ENCODE assay signal across 8 cellular contexts in the genomic region with DNA sequence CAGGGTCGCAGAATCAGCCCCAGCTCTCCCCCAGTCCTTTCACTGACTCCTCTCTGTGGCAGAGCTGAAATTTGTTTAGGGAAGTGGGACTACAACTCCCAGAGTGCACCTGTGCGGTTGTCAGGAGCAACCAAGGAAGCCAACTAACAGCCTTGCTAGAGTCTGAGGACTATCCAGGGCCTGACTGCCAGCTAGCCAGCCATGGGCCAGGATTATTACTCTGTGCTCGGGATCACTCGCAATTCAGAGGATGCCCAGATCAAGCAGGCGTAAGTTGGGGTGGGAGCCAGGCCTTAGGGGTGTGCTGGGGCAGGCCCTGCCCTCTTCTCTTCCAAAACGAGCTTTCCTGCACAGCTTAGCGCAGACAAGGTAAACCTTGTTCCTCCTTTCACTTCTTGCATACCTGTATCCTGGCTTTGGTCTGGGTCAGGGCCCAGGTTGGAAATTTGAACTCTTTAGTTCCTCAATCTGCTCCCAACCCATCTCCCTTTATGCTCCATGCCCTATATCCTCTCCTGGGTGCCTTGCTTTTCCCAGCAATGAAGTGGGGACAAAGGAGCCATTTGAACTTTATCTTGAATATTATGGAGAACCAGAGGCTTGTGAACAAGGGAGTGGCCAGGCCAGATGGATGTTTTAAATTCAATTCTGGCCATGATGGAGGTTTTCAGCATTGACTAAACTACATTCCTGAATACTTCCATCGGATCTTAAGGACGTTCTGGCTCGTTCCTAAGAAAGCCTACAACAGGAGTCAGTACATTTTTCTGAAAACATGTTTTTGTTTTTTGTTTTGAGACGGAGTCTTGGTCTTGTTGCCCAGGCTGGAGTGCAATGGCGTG. TPM values are rescaled to one million over a fixed set of nuclear protein-coding genes. Genes with fewer than 3 reads are reported as not detected.
A peak's percentile ranks its signal among the peaks of the same experiment; 100 is the strongest.
DNase-seq lines count a peak whose midpoint lies in the region; ATAC-seq, FAIRE-seq and TF ChIP-seq lines count a peak whose summit lies in the region.

A gene with protein sequence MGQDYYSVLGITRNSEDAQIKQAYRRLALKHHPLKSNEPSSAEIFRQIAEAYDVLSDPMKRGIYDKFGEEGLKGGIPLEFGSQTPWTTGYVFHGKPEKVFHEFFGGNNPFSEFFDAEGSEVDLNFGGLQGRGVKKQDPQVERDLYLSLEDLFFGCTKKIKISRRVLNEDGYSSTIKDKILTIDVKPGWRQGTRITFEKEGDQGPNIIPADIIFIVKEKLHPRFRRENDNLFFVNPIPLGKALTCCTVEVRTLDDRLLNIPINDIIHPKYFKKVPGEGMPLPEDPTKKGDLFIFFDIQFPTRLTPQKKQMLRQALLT (plus strand): TSS at position 158 of the 842 bp plus-strand sequence. CDS start 44 bp downstream, at position 202.

- no peaks in the 10 kb centered on the region for H3K27me3 ChIP-seq in fibroblast of lung (ENCODE audit: control insufficient read depth, insufficient read depth, low read length)

- H3K79me2 ChIP-seq in fibroblast of lung (ENCODE audit: control insufficient read depth, insufficient read depth, low read length) = no peaks in the 10 kb centered on the region

- intact Hi-C loops in sciatic nerve (cut with DNase I) = no loop called here

- no peak within 1 kb of the TSS for H3K27ac ChIP-seq in fibroblast of lung (ENCODE audit: insufficient read depth, low read length)

- H3K4me1 ChIP-seq in fibroblast of lung (ENCODE audit: control insufficient read depth, extremely low read depth, insufficient read depth, low read length) = no peaks in the 10 kb centered on the region

- no peak within 1 kb of the TSS for H3K4me2 ChIP-seq in fibroblast of lung (ENCODE audit: extremely low read depth, insufficient read depth, low read length)

- no peak for FAIRE-seq in RCC 7860 (lab: Jason Lieb, UNC)

- no peak within 1 kb of the TSS for H3K4me3 ChIP-seq in fibroblast of lung (replicated peaks in 1 of 4; ENCODE audit: control extremely low read depth in 1 of 4, insufficient read depth in 1 of 4, low read depth in 3 of 4, low read length in 4 of 4)

- TF ChIP-seq CTCF in fibroblast of lung (conservative IDR thresholded peaks at IDR 0.05 in 1 of 2, IDR thresholded peaks at IDR 0.05 in 1 of 2; ENCODE audit: low read depth in 1 of 2, low read length in 2 of 2) = no peak
- no peak for TF ChIP-seq CTCF in omental fat pad (IDR thresholded peaks at IDR 0.05)

- H3K36me3 ChIP-seq in fibroblast of lung (ENCODE audit: control insufficient read depth, insufficient read depth, low read length) = no peaks in the 10 kb centered on the region

- H3K9me3 ChIP-seq in fibroblast of lung (ENCODE audit: control insufficient read depth, insufficient read depth, low read depth, low read length) = no peaks in the 10 kb centered on the region

- DNase-seq in DMS53 treated with DMSO at 0.1 percent for 48 hours (lab: John Stamatoyannopoulos, UW; ENCODE audit: unreplicated experiment) = peak; percentile 96
- peak; percentile 87 for DNase-seq in GM19240 (ENCODE audit: insufficient read length, low spot score)
- peak; percentile 47 for DNase-seq in RCC 7860 (ENCODE audit: low spot score)
- peak; percentile 45 to 49 for DNase-seq in fibroblast of lung (ENCODE audit: low read depth in 2 of 2)
- no peak for DNase-seq in sciatic nerve (ENCODE audit: low spot score)
- no peak for DNase-seq in GDM1 (lab: John Stamatoyannopoulos, UW)
- no peak for DNase-seq in omental fat pad (ENCODE audit: low spot score)

- no peaks in the 10 kb centered on the region for H4K20me1 ChIP-seq in fibroblast of lung (ENCODE audit: control insufficient read depth, extremely low read depth, insufficient read depth, low read length)

- H3K9ac ChIP-seq in fibroblast of lung (ENCODE audit: insufficient read depth, low read length) = no peak within 1 kb of the TSS

- H2AFZ ChIP-seq in fibroblast of lung (ENCODE audit: low read length) = no peak within 1 kb of the TSS

- ATAC-seq in HG03378 (IDR thresholded peaks at IDR 0.05; ENCODE audit: unreplicated experiment) = peak; percentile 74
- peak; percentile 53 for ATAC-seq in sciatic nerve
- ATAC-seq in omental fat pad (ENCODE audit: low FRiP score) = no peak

RNA-seq across cellular contexts. Expression of the gene that starts here (rescaled TPM):
- total RNA-seq in fibroblast of lung (0.17 TPM in 1 of 2 replicates, not detected in the other), sciatic nerve (0.62 TPM), omental fat pad (not detected)
- 0.10 TPM in 1 of 2 replicates, not detected in the other for polyA plus RNA-seq in fibroblast of lung
- polyA plus RNA-seq in fibroblast of lung (2012) = not detected in 2 replicates
- polyA minus RNA-seq in fibroblast of lung (ENCODE audit: low replicate concordance) = not detected in 2 replicates

Comparison
In these comparisons a context has a peak if more than half of its experiments do, and no peak if none do; other contexts are left out.
1. Peak in DNase-seq in fibroblast of lung; RNA of the gene not detected or under 1 TPM.
2. Peak in ATAC-seq in sciatic nerve; RNA of the gene not detected or under 1 TPM.
3. DNase-seq: peak in DMS53 treated with DMSO at 0.1 percent for 48 hours (single experiment), GM19240 (single experiment) and RCC 7860 (single experiment); none in sciatic nerve (single experiment), GDM1 (single experiment) and omental fat pad (single experiment).